18 cellular contexts compared by ENCODE assay signal in the genomic region with DNA sequence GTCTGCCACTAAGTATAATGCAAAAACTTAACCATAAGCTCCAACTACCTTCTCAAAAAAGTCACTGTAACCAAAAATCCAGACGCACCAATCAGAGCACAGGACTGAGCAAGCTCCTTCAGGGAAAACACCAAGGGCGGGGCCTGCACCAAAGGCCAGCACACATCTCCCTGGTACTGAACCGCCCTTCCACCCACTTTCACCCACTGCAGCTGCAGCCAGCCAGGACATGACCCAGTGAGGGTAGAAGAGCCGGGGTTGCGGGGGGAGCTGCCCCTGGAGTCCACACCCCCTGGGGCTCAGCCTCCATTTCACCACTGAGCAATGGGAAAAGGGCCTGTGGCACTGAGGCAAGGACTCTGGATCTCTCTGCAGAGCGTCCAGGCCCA. TPM values are rescaled to one million over a fixed set of nuclear protein-coding genes. Genes with fewer than 3 reads are reported as not detected.
DNase-seq lines count a peak whose midpoint lies in the region; ATAC-seq and TF ChIP-seq lines count a peak whose summit lies in the region.
"Had no signal": no experiment of that assay in that cellular context is flagged by ENCODE, and none has a peak within 500 bp of the region (broad histone marks: within the 10 kb centered on the region; RNA-seq: fewer than 3 reads in every experiment).

No MANE protein-coding gene starts in this region.

- ATAC-seq in activated CD8-positive, alpha-beta memory T cell treated with anti-CD3 and anti-CD28 coated beads, Interleukin-2, amount 10 ng/mL, durations not matched to agents 7 days and 5 days, result no peak
- ATAC-seq in HG02759 (IDR thresholded peaks at IDR 0.05; ENCODE audit: unreplicated experiment), result no peak

- TF ChIP-seq CTCF in epithelial cell of esophagus (IDR thresholded peaks at IDR 0.05; ENCODE audit: insufficient read depth, low read depth, low read length, missing control alignments) (no peak), osteoblast (IDR thresholded peaks at IDR 0.05; ENCODE audit: extremely low read depth, low read depth, low read length) (no peak), nephron progenitor cell (IDR thresholded peaks at IDR 0.05) (no peak)

- peaks cover 23% of the 10 kb centered on the region; the same call in 1 of the 2 replicates for H3K36me3 ChIP-seq in Karpas-422 (ENCODE audit: insufficient read depth, low read length)
- peaks cover 16% of the 10 kb centered on the region for H3K36me3 ChIP-seq in osteoblast (ENCODE audit: insufficient read depth, low read length)
- H3K36me3 ChIP-seq: ovary had no signal

- peak overlapping the region; percentile 16 for H3K27ac Mint-ChIP-seq in activated CD8-positive, alpha-beta memory T cell treated with anti-CD3 and anti-CD28 coated beads, Interleukin-2, amount 10 ng/mL, durations not matched to agents 7 days and 5 days
- no peak overlapping the region for H3K27ac Mint-ChIP-seq in nephron progenitor cell
- H3K27ac Mint-ChIP-seq: activated CD8-positive, alpha-beta T cell treated with anti-CD3 and anti-CD28 coated beads for 36 hours; stimulated activated naive CD8-positive, alpha-beta T cell treated with anti-CD3 and anti-CD28 coated beads, Interleukin-15, Interleukin-2, amounts not matched to agents 100 ng/mL and 50 ng/mL, for 24 hours had no signal

- no peak for DNase-seq in activated CD8-positive, alpha-beta memory T cell treated with anti-CD3 and anti-CD28 coated beads, Interleukin-2, amount 10 ng/mL, durations not matched to agents 7 days and 5 days
- no peak for DNase-seq in activated CD8-positive, alpha-beta memory T cell treated with anti-CD3 and anti-CD28 coated beads for 24 hours
- DNase-seq in Karpas-422 (no peak), epithelial cell of esophagus (ENCODE audit: low read depth) (peak; percentile 18), osteoblast (ENCODE audit: insufficient read length, low spot score, missing footprints) (peak; percentile 84), nephron progenitor cell (no peak), anterior cingulate cortex (lab: John Stamatoyannopoulos, UW) (no peak)
- DNase-seq: cortex of kidney, spleen, tibial artery had no signal

- no peak overlapping the region for H3K4me3 ChIP-seq in Karpas-422 (ENCODE audit: low read length)
- no peak overlapping the region for H3K4me3 ChIP-seq in epithelial cell of esophagus (ENCODE audit: low read length)
- H3K4me3 ChIP-seq in osteoblast (ENCODE audit: insufficient read depth, low read length), result no peak overlapping the region
- H3K4me3 ChIP-seq: cardiac muscle cell, ovary, Peyer's patch, SK-N-MC, spleen, tibial artery had no signal

- H3K4me1 Mint-ChIP-seq in activated CD8-positive, alpha-beta memory T cell treated with anti-CD3 and anti-CD28 coated beads, Interleukin-2, amount 10 ng/mL, durations not matched to agents 7 days and 5 days, result peaks cover 5% of the 10 kb centered on the region
- peaks cover 12% of the 10 kb centered on the region for H3K4me1 Mint-ChIP-seq in nephron progenitor cell

- H3K4me2 ChIP-seq in Karpas-422 (ENCODE audit: low read depth, low read length, poor library complexity, severe bottlenecking) (peak overlapping the region; percentile 37), osteoblast (ENCODE audit: insufficient read depth, low read length) (no peak overlapping the region)

- peaks cover 24% of the 10 kb centered on the region for H3K4me1 ChIP-seq in Karpas-422 (ENCODE audit: low read length)
- no peaks in the 10 kb centered on the region for H3K4me1 ChIP-seq in osteoblast (ENCODE audit: insufficient read depth, low read length)
- H3K4me1 ChIP-seq: Peyer's patch had no signal

- H3K27me3 Mint-ChIP-seq in activated CD8-positive, alpha-beta memory T cell treated with anti-CD3 and anti-CD28 coated beads, Interleukin-2, amount 10 ng/mL, durations not matched to agents 7 days and 5 days, result no peaks in the 10 kb centered on the region
- peaks cover 3% of the 10 kb centered on the region for H3K27me3 Mint-ChIP-seq in nephron progenitor cell (ENCODE audit: low read depth, poor library complexity)
- H3K27me3 Mint-ChIP-seq: activated CD8-positive, alpha-beta T cell treated with anti-CD3 and anti-CD28 coated beads for 36 hours; naive thymus-derived CD4-positive, alpha-beta T cell; stimulated activated naive CD8-positive, alpha-beta T cell treated with anti-CD3 and anti-CD28 coated beads, Interleukin-15, Interleukin-2, amounts not matched to agents 100 ng/mL and 50 ng/mL, for 24 hours had no signal

- peak overlapping the region; percentile 69 for H3K27ac ChIP-seq in Karpas-422 (ENCODE audit: low read length)
- H3K27ac ChIP-seq in osteoblast (ENCODE audit: low read depth, low read length), result no peak overlapping the region
- H3K27ac ChIP-seq: cardiac muscle cell, ovary, Peyer's patch, SK-N-MC, spleen, tibial artery had no signal

- H3K4me3 Mint-ChIP-seq in activated CD8-positive, alpha-beta memory T cell treated with anti-CD3 and anti-CD28 coated beads, Interleukin-2, amount 10 ng/mL, durations not matched to agents 7 days and 5 days, result no peak overlapping the region
- no peak overlapping the region for H3K4me3 Mint-ChIP-seq in nephron progenitor cell
- H3K4me3 Mint-ChIP-seq: activated CD8-positive, alpha-beta T cell treated with anti-CD3 and anti-CD28 coated beads for 36 hours; stimulated activated naive CD8-positive, alpha-beta T cell treated with anti-CD3 and anti-CD28 coated beads, Interleukin-15, Interleukin-2, amounts not matched to agents 100 ng/mL and 50 ng/mL, for 24 hours had no signal

- CTCF ChIA-PET in activated CD8-positive, alpha-beta memory T cell treated with anti-CD3 and anti-CD28 coated beads, Interleukin-2, amount 10 ng/mL, durations not matched to agents 7 days and 5 days (lab: Charles Lee), result interaction anchor here (0.8 to 3.0 kb wide), 20 partner anchors 8 to 488 kb away, joined by 3 to 30 read pairs (median 3); a partner anchor contains a TSS

- peaks cover 6% of the 10 kb centered on the region for H3K36me3 Mint-ChIP-seq in activated CD8-positive, alpha-beta memory T cell treated with anti-CD3 and anti-CD28 coated beads, Interleukin-2, amount 10 ng/mL, durations not matched to agents 7 days and 5 days
- peaks cover 25% of the 10 kb centered on the region for H3K36me3 Mint-ChIP-seq in nephron progenitor cell (ENCODE audit: low read depth)

- H3K9me3 ChIP-seq in Karpas-422 (ENCODE audit: low read length), result no peaks in the 10 kb centered on the region
- H3K9me3 ChIP-seq in osteoblast (ENCODE audit: low read depth, low read length), result no peaks in the 10 kb centered on the region
- H3K9me3 ChIP-seq: ovary, Peyer's patch, spleen, tibial artery had no signal

- H3K27me3 ChIP-seq in Karpas-422 (ENCODE audit: low read length) (no peaks in the 10 kb centered on the region), osteoblast (ENCODE audit: insufficient read depth, low read length) (no peaks in the 10 kb centered on the region)
- H3K27me3 ChIP-seq: cardiac muscle cell, ovary, Peyer's patch, spleen, tibial artery had no signal

- H3K9ac ChIP-seq in Karpas-422 (ENCODE audit: low read length), result peak overlapping the region; percentile 45

- H3K79me2 ChIP-seq in Karpas-422 (ENCODE audit: low read length) (peaks cover 61% of the 10 kb centered on the region), osteoblast (ENCODE audit: insufficient read depth, low read length) (peaks cover 26% of the 10 kb centered on the region)

- H4K20me1 ChIP-seq in Karpas-422 (ENCODE audit: insufficient read depth, low read depth, low read length) (peaks cover 12% of the 10 kb centered on the region), osteoblast (ENCODE audit: insufficient read depth, low read length) (peaks cover 3% of the 10 kb centered on the region)

- no peaks in the 10 kb centered on the region for H3K9me2 ChIP-seq in Karpas-422 (replicated peaks; ENCODE audit: insufficient read depth, low read length)

- no peaks in the 10 kb centered on the region for H3K9me3 Mint-ChIP-seq in activated CD8-positive, alpha-beta memory T cell treated with anti-CD3 and anti-CD28 coated beads, Interleukin-2, amount 10 ng/mL, durations not matched to agents 7 days and 5 days (ENCODE audit: low read depth)
- no peaks in the 10 kb centered on the region for H3K9me3 Mint-ChIP-seq in nephron progenitor cell
- H3K9me3 Mint-ChIP-seq: activated CD8-positive, alpha-beta T cell treated with anti-CD3 and anti-CD28 coated beads for 36 hours; naive thymus-derived CD4-positive, alpha-beta T cell; stimulated activated naive CD8-positive, alpha-beta T cell treated with anti-CD3 and anti-CD28 coated beads, Interleukin-15, Interleukin-2, amounts not matched to agents 100 ng/mL and 50 ng/mL, for 24 hours had no signal

- H2AFZ ChIP-seq in Karpas-422 (ENCODE audit: low read length) (no peak overlapping the region), osteoblast (ENCODE audit: low read length) (no peak overlapping the region)

RNA-seq across cellular contexts. Expression of a gene that starts 54.3 kb away (rescaled TPM):
- total RNA-seq in activated CD8-positive, alpha-beta memory T cell treated with anti-CD3 and anti-CD28 coated beads, Interleukin-2, amount 10 ng/mL, durations not matched to agents 7 days and 5 days, result 10 to 100 TPM; 21.1 to 24.2 TPM
- total RNA-seq in Karpas-422 (2014; rRNA removed; shearing (Covaris generic); ENCODE audit: low replicate concordance), result 19.5 and 19.7 TPM in 2 replicates
- total RNA-seq in osteoblast, result 4.3 and 4.7 TPM in 2 replicates

Comparison
In these comparisons a context has a peak if more than half of its experiments do, and no peak if none do; other contexts are left out.
1. DNase-seq: peak in epithelial cell of esophagus (single experiment) and osteoblast (single experiment); none in activated CD8-positive, alpha-beta memory T cell treated with anti-CD3 and anti-CD28 coated beads, Interleukin-2, amount 10 ng/mL, durations not matched to agents 7 days and 5 days (single experiment), activated CD8-positive, alpha-beta memory T cell treated with anti-CD3 and anti-CD28 coated beads for 24 hours (single experiment), Karpas-422 (single experiment), nephron progenitor cell (single experiment) and anterior cingulate cortex (0 of 58).